ENCODE assay signal across 8 cellular contexts in genomic region chr17:17739388-17740066, GRCh38. TPM values are rescaled to one million over a fixed set of nuclear protein-coding genes. Genes with fewer than 3 reads are reported as not detected.
DNase-seq lines count a peak whose midpoint lies in the region; ATAC-seq and TF ChIP-seq lines count a peak whose summit lies in the region.

No MANE protein-coding gene starts in this region.

- peaks cover 5% of the 10 kb centered on the region; the same call in 1 of the 2 replicates for H3K36me3 Mint-ChIP-seq in HFFc6 (ENCODE audit: low read depth)

- H3K27ac ChIP-seq in body of pancreas (peak overlapping the region; percentile 51 to 76 (median 66)), layer of hippocampus (ENCODE audit: low read depth, low read length) (peak overlapping the region; percentile 97), stomach (peak overlapping the region; percentile 20 to 86 (median 78))

- no peak for TF ChIP-seq EP300 in stomach (IDR thresholded peaks at IDR 0.05)

- no peaks in the 10 kb centered on the region for H3K9me3 ChIP-seq in body of pancreas
- no peaks in the 10 kb centered on the region for H3K9me3 ChIP-seq in stomach

- ATAC-seq in body of pancreas (peak; percentile 18), HG03571 (IDR thresholded peaks at IDR 0.05; ENCODE audit: unreplicated experiment) (no peak)

- WGBS in body of pancreas, 2 donors, result 45 to 49% methylated on average over 9 to 10 of the region's 10 CpGs
- WGBS in stomach, 5 donors, result 23 to 43% (median 35%) methylated on average over 7 to 10 of the region's 10 CpGs

- peaks cover 61% of the 10 kb centered on the region for H3K4me1 ChIP-seq in body of pancreas
- H3K4me1 ChIP-seq in stomach, result peaks cover 56 to 75% (median 63%) of the 10 kb centered on the region in 4 donors

- H3K27me3 Mint-ChIP-seq in HFFc6 (ENCODE audit: insufficient read depth), result no peaks in the 10 kb centered on the region; the same call in 1 of the 2 replicates

- TF ChIP-seq CTCF in HFFc6 (IDR thresholded peaks at IDR 0.05), result no peak
- no peak for TF ChIP-seq CTCF in body of pancreas (IDR thresholded peaks at IDR 0.05)
- TF ChIP-seq CTCF in stomach (IDR thresholded peaks at IDR 0.05), result no peak

- TF ChIP-seq POLR2A in body of pancreas (IDR thresholded peaks at IDR 0.05) (no peak), stomach (IDR thresholded peaks at IDR 0.05) (no peak)

- H3K27ac Mint-ChIP-seq in HFFc6, result peak overlapping the region; percentile 85

- no peaks in the 10 kb centered on the region for H3K9me3 Mint-ChIP-seq in HFFc6

- DNase-seq in HFFc6 (peak; percentile 40), body of pancreas (peak in 2 of 4 donors; percentile 40 to 75), stomach (peak; percentile 50), activated gamma-delta T cell treated with Interleukin-2 at 50 U/mL for 16 hours (no peak), NCI-H526 (lab: John Stamatoyannopoulos, UW) (no peak)
- DNase-seq in stimulated activated CD4-positive, alpha-beta T cell treated with anti-CD3 and anti-CD28 coated beads, Interleukin-1b, Interleukin-23, amount 100 ng/mL, for 48 hours, result no peak

- peak overlapping the region; percentile 50 for H3K4me3 Mint-ChIP-seq in HFFc6

- intact Hi-C loops in body of pancreas (cut with DNase I), result no loop called here
- intact Hi-C loops in stomach (cut with DNase I; ENCODE audit: low total_unique reads), result no loop called here

- H3K4me3 ChIP-seq in body of pancreas (no peak overlapping the region), stomach (no peak overlapping the region)

- H3K36me3 ChIP-seq in body of pancreas (replicated peaks in 1 of 2; ENCODE audit: insufficient read depth in 1 of 2, low read depth in 2 of 2) (no peaks in the 10 kb centered on the region), stomach (no peaks in the 10 kb centered on the region)

- H3K4me1 Mint-ChIP-seq in HFFc6 (ENCODE audit: low read depth), result peaks cover 61% of the 10 kb centered on the region

- H3K27me3 ChIP-seq in body of pancreas (no peaks in the 10 kb centered on the region), layer of hippocampus (ENCODE audit: control insufficient read depth, insufficient read depth, low read length) (no peaks in the 10 kb centered on the region), stomach (no peaks in the 10 kb centered on the region)

RNA-seq across cellular contexts. Expression of gene RAI1, which starts 58.3 kb away (rescaled TPM):
- total RNA-seq in HFFc6 (2021; fragmentation: NEBNext Ultra II Directional; extraction: Animal tissue kit (Norgen Biotek cat#: 25700)), result 10 to 100 TPM; 26.9 to 29.3 (median 29.0) TPM
- total RNA-seq in body of pancreas (10 to 100 TPM; 16.3 to 41.5 TPM), stomach (10 to 100 TPM; 19.1 to 94.5 (median 46.9) TPM)
- polyA plus RNA-seq in stomach, result 10 to 100 TPM in 2 of 3 donors, 1 to 10 TPM in 1; 4.6 to 12.5 (median 12.0) TPM

Comparison
In these comparisons a context has a peak if more than half of its experiments do, and no peak if none do; other contexts are left out.
1. DNase-seq: peak in HFFc6 (single experiment) and stomach (single experiment); none in stimulated activated CD4-positive, alpha-beta T cell treated with anti-CD3 and anti-CD28 coated beads, Interleukin-1b, Interleukin-23, amount 100 ng/mL, for 48 hours (single experiment), activated gamma-delta T cell treated with Interleukin-2 at 50 U/mL for 16 hours (single experiment) and NCI-H526 (0 of 2).
2. Peak in every context shown above with its lines, with median percentiles within 50 percentile points of each other: H3K27ac ChIP-seq.